In the genomic region with DNA sequence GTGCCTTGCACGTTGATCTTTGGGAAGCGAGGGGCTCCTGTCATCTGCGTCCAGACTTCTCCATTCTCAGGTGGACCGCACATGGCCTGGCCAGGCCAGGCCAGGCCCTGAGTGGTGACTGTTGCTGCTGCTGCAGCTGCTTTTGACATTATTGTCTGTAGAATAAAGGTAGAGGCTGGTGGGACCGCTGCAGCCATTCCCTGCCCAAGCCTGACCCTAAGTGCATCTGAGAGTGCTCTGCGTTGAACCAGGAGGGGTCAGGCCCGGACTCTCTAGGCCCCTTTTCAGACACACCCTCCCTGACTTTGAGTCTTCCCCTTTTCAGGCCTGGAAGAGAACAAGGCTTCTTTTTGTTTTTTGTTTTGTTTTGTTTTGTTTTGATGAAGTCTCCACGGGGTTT, we compare ENCODE assay signal across 1 cellular context.
TF ChIP-seq lines count a peak whose summit lies in the region.

No MANE protein-coding gene starts in this region.

TF ChIP-seq in HepG2, 621 proteins besides CTCF, POLR2A, EP300 and RAD21:
- peak; percentile 47 for TF ChIP-seq ZNF687 (CRISPR knock-in tag; IDR thresholded peaks at IDR 0.05)
- TF ChIP-seq KDM4B (CRISPR knock-in tag; IDR thresholded peaks at IDR 0.05), result no peak
- no peak for TF ChIP-seq CAMTA2 (CRISPR knock-in tag; IDR thresholded peaks at IDR 0.05; ENCODE audit: borderline replicate concordance)
- TF ChIP-seq ZNF138 (CRISPR knock-in tag; IDR thresholded peaks at IDR 0.05; ENCODE audit: low read depth), result no peak
- TF ChIP-seq, protein P1, sequence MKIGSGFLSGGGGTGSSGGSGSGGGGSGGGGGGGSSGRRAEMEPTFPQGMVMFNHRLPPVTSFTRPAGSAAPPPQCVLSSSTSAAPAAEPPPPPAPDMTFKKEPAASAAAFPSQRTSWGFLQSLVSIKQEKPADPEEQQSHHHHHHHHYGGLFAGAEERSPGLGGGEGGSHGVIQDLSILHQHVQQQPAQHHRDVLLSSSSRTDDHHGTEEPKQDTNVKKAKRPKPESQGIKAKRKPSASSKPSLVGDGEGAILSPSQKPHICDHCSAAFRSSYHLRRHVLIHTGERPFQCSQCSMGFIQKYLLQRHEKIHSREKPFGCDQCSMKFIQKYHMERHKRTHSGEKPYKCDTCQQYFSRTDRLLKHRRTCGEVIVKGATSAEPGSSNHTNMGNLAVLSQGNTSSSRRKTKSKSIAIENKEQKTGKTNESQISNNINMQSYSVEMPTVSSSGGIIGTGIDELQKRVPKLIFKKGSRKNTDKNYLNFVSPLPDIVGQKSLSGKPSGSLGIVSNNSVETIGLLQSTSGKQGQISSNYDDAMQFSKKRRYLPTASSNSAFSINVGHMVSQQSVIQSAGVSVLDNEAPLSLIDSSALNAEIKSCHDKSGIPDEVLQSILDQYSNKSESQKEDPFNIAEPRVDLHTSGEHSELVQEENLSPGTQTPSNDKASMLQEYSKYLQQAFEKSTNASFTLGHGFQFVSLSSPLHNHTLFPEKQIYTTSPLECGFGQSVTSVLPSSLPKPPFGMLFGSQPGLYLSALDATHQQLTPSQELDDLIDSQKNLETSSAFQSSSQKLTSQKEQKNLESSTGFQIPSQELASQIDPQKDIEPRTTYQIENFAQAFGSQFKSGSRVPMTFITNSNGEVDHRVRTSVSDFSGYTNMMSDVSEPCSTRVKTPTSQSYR (CRISPR knock-in tag; IDR thresholded peaks at IDR 0.05; ENCODE audit: borderline replicate concordance), result no peak
- TF ChIP-seq GZF1 (CRISPR knock-in tag; IDR thresholded peaks at IDR 0.05), result no peak
- TF ChIP-seq NFKBIZ (CRISPR knock-in tag; IDR thresholded peaks at IDR 0.05), result no peak
